In the genomic region with DNA sequence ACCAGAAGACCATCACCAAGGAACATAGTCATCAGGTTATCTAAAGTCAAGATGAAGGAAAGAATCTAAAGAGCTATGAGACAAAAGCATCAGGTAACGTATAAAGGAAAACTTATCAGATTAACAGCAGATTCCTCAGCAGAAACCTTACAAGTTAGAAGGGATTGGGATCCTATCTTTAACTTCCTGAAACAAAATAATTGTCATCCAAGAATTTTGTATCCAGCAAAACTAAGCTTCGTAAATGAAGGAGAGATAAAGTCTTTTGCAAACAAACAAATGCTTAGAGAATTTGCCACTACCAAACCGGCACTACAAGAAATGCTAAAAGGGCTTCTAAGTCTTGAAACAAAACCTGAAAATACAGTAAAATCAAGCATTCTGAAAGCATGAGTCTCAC, we compare ENCODE assay signal across 40 cellular contexts.
"Had no signal": no experiment of that assay in that cellular context is flagged by ENCODE, and none has a peak within 500 bp of the region (broad histone marks: within the 10 kb centered on the region; RNA-seq: fewer than 3 reads in every experiment).

No MANE protein-coding gene starts in this region.

- H3K27me3 Mint-ChIP-seq: activated naive CD4-positive, alpha-beta T cell treated with anti-CD3 and anti-CD28 coated beads, Interleukin-2, amount 10 ng/mL, durations not matched to agents 7 days and 5 days; activated naive CD4-positive, alpha-beta T cell treated with anti-CD3 and anti-CD28 coated beads, Interleukin-2, amount 50 U/mL, for 24 hours; activated naive CD8-positive, alpha-beta T cell; activated naive CD8-positive, alpha-beta T cell treated with anti-CD3 and anti-CD28 coated beads for 36 hours; activated naive CD8-positive, alpha-beta T cell treated with anti-CD3 and anti-CD28 coated beads, Interleukin-2, amount 10 ng/mL, durations not matched to agents 7 days and 5 days; activated naive CD8-positive, alpha-beta T cell treated with anti-CD3 and anti-CD28 coated beads, Interleukin-2, amount 50 U/mL, for 24 hours; activated T-cell treated with anti-CD3 and anti-CD28 coated beads, Interleukin-2, amount 50 U/mL, for 24 hours; activated T-helper 17 cell treated with anti-CD3 and anti-CD28 coated beads, Interleukin-2, amount 50 U/mL, for 72 hours; central memory CD8-positive, alpha-beta T cell had no signal

- H3K27ac Mint-ChIP-seq: activated naive CD4-positive, alpha-beta T cell treated with anti-CD3 and anti-CD28 coated beads for 36 hours; activated naive CD4-positive, alpha-beta T cell treated with anti-CD3 and anti-CD28 coated beads, Interleukin-2, amount 10 ng/mL, durations not matched to agents 7 days and 5 days; activated naive CD4-positive, alpha-beta T cell treated with anti-CD3 and anti-CD28 coated beads, Interleukin-2, amount 50 U/mL, for 24 hours; activated naive CD4-positive, alpha-beta T cell treated with anti-CD3 and anti-CD28 coated beads, Interleukin-2, amount 50 U/mL, for 72 hours; activated naive CD8-positive, alpha-beta T cell; activated naive CD8-positive, alpha-beta T cell treated with anti-CD3 and anti-CD28 coated beads for 36 hours; activated naive CD8-positive, alpha-beta T cell treated with anti-CD3 and anti-CD28 coated beads, Interleukin-2, amount 10 ng/mL, durations not matched to agents 7 days and 5 days; activated naive CD8-positive, alpha-beta T cell treated with anti-CD3 and anti-CD28 coated beads, Interleukin-2, amount 50 U/mL, for 24 hours; activated T-cell treated with anti-CD3 and anti-CD28 coated beads, Interleukin-2, amount 50 U/mL, for 24 hours; activated T-cell treated with anti-CD3 and anti-CD28 coated beads, Interleukin-2, amount 50 U/mL, for 72 hours; activated T-helper 1 cell treated with anti-CD3 and anti-CD28 coated beads, Interleukin-12 subunit alpha, Interleukin-12 subunit beta, Interleukin-2, Interleukin-4 antibody, amounts not matched to agents 30 ng/mL and 10 ng/mL and 1 ng/mL, durations not matched to agents 14 hours and 24 hours and 36 hours; activated T-helper 17 cell treated with anti-CD3 and anti-CD28 coated beads, Interleukin-2, amount 50 U/mL, for 72 hours; activated T-helper 2 cell treated with anti-CD3 and anti-CD28 coated beads, Interferon-gamma antibody, Interleukin-2, Interleukin-4, amounts not matched to agents 10 μg/mL and 5 μg/mL and 100 μg/mL, durations not matched to agents 14 hours and 24 hours and 36 hours; brain had no signal

- H3K27ac ChIP-seq: adrenal gland, ascending aorta, body of pancreas, brain microvascular endothelial cell, breast epithelium, cardiac muscle cell had no signal

- H3K4me1 ChIP-seq: adrenal gland, ascending aorta, body of pancreas, breast epithelium had no signal

- H3K36me3 Mint-ChIP-seq: brain had no signal

- H3K4me1 Mint-ChIP-seq: activated T-helper 17 cell treated with anti-CD3 and anti-CD28 coated beads, Interleukin-2, amount 50 U/mL, for 72 hours; brain; central memory CD8-positive, alpha-beta T cell had no signal

- H3K4me3 Mint-ChIP-seq: activated naive CD4-positive, alpha-beta T cell treated with anti-CD3 and anti-CD28 coated beads for 36 hours; activated naive CD4-positive, alpha-beta T cell treated with anti-CD3 and anti-CD28 coated beads, Interleukin-2, amount 10 ng/mL, durations not matched to agents 7 days and 5 days; activated naive CD4-positive, alpha-beta T cell treated with anti-CD3 and anti-CD28 coated beads, Interleukin-2, amount 50 U/mL, for 24 hours; activated naive CD8-positive, alpha-beta T cell; activated naive CD8-positive, alpha-beta T cell treated with anti-CD3 and anti-CD28 coated beads for 36 hours; activated naive CD8-positive, alpha-beta T cell treated with anti-CD3 and anti-CD28 coated beads, Interleukin-2, amount 10 ng/mL, durations not matched to agents 7 days and 5 days; activated naive CD8-positive, alpha-beta T cell treated with anti-CD3 and anti-CD28 coated beads, Interleukin-2, amount 50 U/mL, for 24 hours; activated T-cell treated with anti-CD3 and anti-CD28 coated beads, Interleukin-2, amount 50 U/mL, for 24 hours; activated T-cell treated with anti-CD3 and anti-CD28 coated beads, Interleukin-2, amount 50 U/mL, for 4 hours; activated T-cell treated with anti-CD3 and anti-CD28 coated beads, Interleukin-2, amount 50 U/mL, for 72 hours; activated T-helper 1 cell treated with anti-CD3 and anti-CD28 coated beads, Interleukin-12 subunit alpha, Interleukin-12 subunit beta, Interleukin-2, Interleukin-4 antibody, amounts not matched to agents 30 ng/mL and 10 ng/mL and 1 ng/mL, durations not matched to agents 14 hours and 24 hours and 36 hours; activated T-helper 17 cell treated with anti-CD3 and anti-CD28 coated beads, Interleukin-2, amount 50 U/mL, for 72 hours; brain; central memory CD8-positive, alpha-beta T cell had no signal

- H3K4me3 ChIP-seq: adrenal gland, ascending aorta, body of pancreas, breast epithelium, cardiac muscle cell had no signal

- FAIRE-seq: astrocyte, bronchial epithelial cell had no signal

- H3K36me3 ChIP-seq: adrenal gland, ascending aorta, brain microvascular endothelial cell, breast epithelium, cardiac muscle cell had no signal

- DNase-seq: activated effector memory CD4-positive, alpha-beta T cell treated with anti-CD3 and anti-CD28 coated beads, Interleukin-2, amount 50 U/mL, for 16 hours; activated effector memory CD4-positive, alpha-beta T cell treated with Interleukin-2 at 50 U/mL for 16 hours; activated gamma-delta T cell; activated gamma-delta T cell treated with Interleukin-2 at 50 U/mL for 16 hours; activated naive CD4-positive, alpha-beta T cell; activated naive CD4-positive, alpha-beta T cell treated with anti-CD3 and anti-CD28 coated beads for 36 hours; activated naive CD4-positive, alpha-beta T cell treated with anti-CD3 and anti-CD28 coated beads, Interleukin-2, amount 10 ng/mL, durations not matched to agents 7 days and 5 days; activated naive CD4-positive, alpha-beta T cell treated with anti-CD3 and anti-CD28 coated beads, Interleukin-2, amount 50 U/mL, for 16 hours; activated naive CD4-positive, alpha-beta T cell treated with Interleukin-2 at 50 U/mL for 16 hours; activated naive CD8-positive, alpha-beta T cell treated with anti-CD3 and anti-CD28 coated beads for 36 hours; activated naive CD8-positive, alpha-beta T cell treated with anti-CD3 and anti-CD28 coated beads, Interleukin-2, amount 10 ng/mL, durations not matched to agents 7 days and 5 days; activated naive CD8-positive, alpha-beta T cell treated with anti-CD3 and anti-CD28 coated beads, Interleukin-2, amount 50 U/mL, for 24 hours; activated T-cell treated with anti-CD3 and anti-CD28 coated beads, Interleukin-2, amount 50 U/mL, for 1 hour; activated T-cell treated with anti-CD3 and anti-CD28 coated beads, Interleukin-2, amount 50 U/mL, for 24 hours; activated T-cell treated with anti-CD3 and anti-CD28 coated beads, Interleukin-2, amount 50 U/mL, for 4 hours; activated T-cell treated with anti-CD3 and anti-CD28 coated beads, Interleukin-2, amount 50 U/mL, for 48 hours; activated T-cell treated with anti-CD3 and anti-CD28 coated beads, Interleukin-2, amount 50 U/mL, for 72 hours; adrenal gland; amniotic stem cell; amygdala; anterior cingulate cortex; aorta; body of pancreas; brain microvascular endothelial cell; caudate nucleus; central memory CD4-positive, alpha-beta T cell; cerebellar nuclear complex had no signal

- H3K27me3 ChIP-seq: adrenal gland, ascending aorta, body of pancreas, brain microvascular endothelial cell, breast epithelium, cardiac muscle cell had no signal
